Comparison of ENCODE assay signal across 8 cellular contexts in genomic region chr11:3796796-3797328, GRCh38. TPM values are rescaled to one million over a fixed set of nuclear protein-coding genes. Genes with fewer than 3 reads are reported as not detected.
A peak's percentile ranks its signal among the peaks of the same experiment; 100 is the strongest.
DNase-seq lines count a peak whose midpoint lies in the region; ATAC-seq and TF ChIP-seq lines count a peak whose summit lies in the region.

No MANE protein-coding gene starts in this region.

- no peak for TF ChIP-seq POLR2A in heart left ventricle (IDR thresholded peaks at IDR 0.05)

- H3K27me3 ChIP-seq in BJ (ENCODE audit: control insufficient read depth, insufficient read depth, low read length) (no peaks in the 10 kb centered on the region), WERI-Rb-1 (ENCODE audit: insufficient read depth, low read depth, severe bottlenecking) (no peaks in the 10 kb centered on the region), heart left ventricle (no peaks in the 10 kb centered on the region)

- peak; percentile 30 for ATAC-seq in GM19372 (IDR thresholded peaks at IDR 0.05; ENCODE audit: low read depth, unreplicated experiment)
- ATAC-seq in HG03439 (IDR thresholded peaks at IDR 0.05; ENCODE audit: unreplicated experiment) = peak; percentile 34
- ATAC-seq in heart left ventricle = peak in 3 of 4 donors; percentile 5 to 57 (median 56)

- peaks cover 7 to 36% (median 22%) of the 10 kb centered on the region in 12 donors for H3K4me1 ChIP-seq in heart left ventricle

- intact Hi-C loops in heart left ventricle (cut with DNase I) = loop anchor here in 3 of 10 donors (2.0 to 5.0 kb wide), 2 partner anchors 44 to 45 kb away; partner anchors contain the start of gene RHOG (in 3 of the 3)

- H3K27ac ChIP-seq in WERI-Rb-1 (peak overlapping the region; percentile 97), heart left ventricle (peak overlapping the region; percentile 52 to 99 (median 96))

- H3K9me3 ChIP-seq in WERI-Rb-1 (ENCODE audit: severe bottlenecking) (no peaks in the 10 kb centered on the region), heart left ventricle (no peaks in the 10 kb centered on the region)

- 0% methylated on average over 13 to 26 of the region's 26 CpGs for WGBS in heart left ventricle, 4 donors

- DNase-seq in BJ (ENCODE audit: low read depth) (no peak), WERI-Rb-1 (no peak), heart left ventricle (no peak), skeletal muscle cell (ENCODE audit: low read depth) (no peak), SHP77 treated with DMSO at 0.1 percent for 48 hours (lab: John Stamatoyannopoulos, UW) (no peak)
- DNase-seq in NK-92 treated with Interleukin-12 subunit alpha and Interleukin-12 subunit beta, amount 100 ng/mL, for 24 hours (lab: John Stamatoyannopoulos, UW) = no peak

- H3K4me3 ChIP-seq in BJ (ENCODE audit: low read depth, low read length) (peak overlapping the region; percentile 56), WERI-Rb-1 (ENCODE audit: low read depth, low read length) (peak overlapping the region; percentile 100), heart left ventricle (peak overlapping the region; percentile 69 to 100 (median 88)), skeletal muscle cell (ENCODE audit: low read depth, low read length) (peak overlapping the region; percentile 70)

- peak; percentile 15; the same call in 1 of the 2 replicates for TF ChIP-seq CTCF in BJ (IDR thresholded peaks at IDR 0.05; ENCODE audit: insufficient read depth, low read depth, low read length)
- no peak for TF ChIP-seq CTCF in WERI-Rb-1 (IDR thresholded peaks at IDR 0.05; ENCODE audit: low read depth, low read length)
- TF ChIP-seq CTCF in heart left ventricle (IDR thresholded peaks at IDR 0.05) = peak in 1 of 12 donors; percentile 14

- 0 out of 2 replicates have a peak, but pooled peaks cover 1% of the 10 kb centered on the region for H3K36me3 ChIP-seq in BJ (ENCODE audit: control insufficient read depth, insufficient read depth, low read length)
- peaks cover 41% of the 10 kb centered on the region for H3K36me3 ChIP-seq in WERI-Rb-1
- H3K36me3 ChIP-seq in heart left ventricle = peaks cover 0 to 32% (median 23%) of the 10 kb centered on the region in 9 donors

- POLR2A ChIA-PET in BJ (lab: Charles Lee) = no interaction called here

- CTCF ChIA-PET in BJ (lab: Yijun Ruan, JAX) = interaction anchor here (0.8 to 1.6 kb wide), 2 partner anchors 11 to 241 kb away, joined by 3 to 4 read pairs; partner anchors contain the start of gene PGAP2

RNA-seq across cellular contexts. Expression of gene NUP98, which starts 0.5 kb away (rescaled TPM):
- polyA plus RNA-seq in BJ (2011; rRNA removed) (103 and 145 TPM in 2 replicates), heart left ventricle (10 to 100 TPM; 13.2 to 25.4 TPM)
- polyA minus RNA-seq in BJ (2011; rRNA and poly(A)+ RNA removed) = 228 and 396 TPM in 2 replicates
- total RNA-seq in heart left ventricle = 10 to 100 TPM; 36.0 to 77.9 (median 46.2) TPM

RNA-seq across cellular contexts. Expression of gene PGAP2, which starts 11.5 kb away (rescaled TPM):
- polyA plus RNA-seq in BJ (2011; rRNA removed) = 22.3 and 34.9 TPM in 2 replicates
- polyA minus RNA-seq in BJ (2011; rRNA and poly(A)+ RNA removed) = 17.0 and 20.0 TPM in 2 replicates
- 10 to 100 TPM; 17.6 to 31.7 (median 23.3) TPM for total RNA-seq in heart left ventricle
- 10 to 100 TPM; 12.9 to 17.3 TPM for polyA plus RNA-seq in heart left ventricle

RNA-seq across cellular contexts. Expression of gene RHOG, which starts 43.9 kb away (rescaled TPM):
- polyA plus RNA-seq in BJ (2011; rRNA removed) = 61.2 and 96.8 TPM in 2 replicates
- polyA minus RNA-seq in BJ (2011; rRNA and poly(A)+ RNA removed) = 110 and 116 TPM in 2 replicates
- 10 to 100 TPM; 17.9 to 69.1 (median 30.1) TPM for total RNA-seq in heart left ventricle
- polyA plus RNA-seq in heart left ventricle = 10 to 100 TPM; 23.0 to 50.4 TPM

RNA-seq across cellular contexts. Expression of gene STIM1, which starts 58.6 kb away (rescaled TPM):
- polyA plus RNA-seq in BJ (2011; rRNA removed) (24.4 and 54.6 TPM in 2 replicates), heart left ventricle (10 to 100 TPM; 13.2 to 36.2 TPM)
- 53.3 and 74.6 TPM in 2 replicates for polyA minus RNA-seq in BJ (2011; rRNA and poly(A)+ RNA removed)
- total RNA-seq in heart left ventricle = 10 to 100 TPM; 24.4 to 42.9 (median 28.9) TPM
